In genomic region chr5:168382421-168382820, GRCh38 we compare ENCODE assay signal across 22 cellular contexts.
"Had no signal": no experiment of that assay in that cellular context is flagged by ENCODE, and none has a peak within 500 bp of the region (broad histone marks: within the 10 kb centered on the region; RNA-seq: fewer than 3 reads in every experiment).

No MANE protein-coding gene starts in this region.

- H3K4me1 Mint-ChIP-seq: endodermal cell had no signal

- H3K4me1 ChIP-seq: foreskin keratinocyte, lower lobe of right lung had no signal

- H3K36me3 ChIP-seq: cardiac muscle cell, lower lobe of right lung, thyroid gland had no signal

- H3K9me3 Mint-ChIP-seq: activated naive CD4-positive, alpha-beta T cell treated with anti-CD3 and anti-CD28 coated beads, Interleukin-2, amount 50 U/mL, for 24 hours had no signal

- H3K27me3 ChIP-seq: cardiac muscle cell, dorsolateral prefrontal cortex, foreskin keratinocyte, thyroid gland had no signal

- H3K4me3 ChIP-seq: cardiac muscle cell, lower lobe of right lung, thyroid gland had no signal

- H3K27ac ChIP-seq: cardiac muscle cell, dorsolateral prefrontal cortex, epithelial cell of prostate, foreskin keratinocyte, lower lobe of right lung, thyroid gland had no signal

- H3K36me3 Mint-ChIP-seq: activated naive CD4-positive, alpha-beta T cell treated with anti-CD3 and anti-CD28 coated beads, Interleukin-2, amount 50 U/mL, for 24 hours had no signal

- DNase-seq: activated CD4-positive, alpha-beta T cell treated with anti-CD3 and anti-CD28 coated beads, Interleukin-2, amount 10 ng/mL, durations not matched to agents 24 days and 14 days; activated CD4-positive, CD25-positive, alpha-beta regulatory T cell; activated CD8-positive, alpha-beta T cell treated with anti-CD3 and anti-CD28 coated beads, Interleukin-2, amount 10 ng/mL, durations not matched to agents 7 days and 5 days; activated effector memory CD4-positive, alpha-beta T cell treated with anti-CD3 and anti-CD28 coated beads, Interleukin-2, amount 50 U/mL, for 16 hours; activated T-cell treated with anti-CD3 and anti-CD28 coated beads, Interleukin-2, amount 50 U/mL, for 48 hours; dorsolateral prefrontal cortex; endodermal cell; foreskin keratinocyte; hippocampal formation; islet precursor cell; left colon; lower lobe of right lung; posterior cingulate gyrus; retina; stimulated activated CD4-positive, alpha-beta T cell treated with anti-CD3 and anti-CD28 coated beads, Interleukin-2, amount 100 ng/mL, for 24 hours; stimulated activated naive CD4-positive, alpha-beta T cell treated with Interleukin-2 at 50 U/mL for 16 hours; T1000; thyroid gland had no signal

- H3K27me3 Mint-ChIP-seq: activated naive CD4-positive, alpha-beta T cell treated with anti-CD3 and anti-CD28 coated beads, Interleukin-2, amount 50 U/mL, for 24 hours had no signal

- H3K27ac Mint-ChIP-seq: activated CD4-positive, alpha-beta T cell treated with anti-CD3 and anti-CD28 coated beads, Interleukin-2, amount 10 ng/mL, durations not matched to agents 24 days and 14 days; activated naive CD4-positive, alpha-beta T cell treated with anti-CD3 and anti-CD28 coated beads, Interleukin-2, amount 50 U/mL, for 24 hours; endodermal cell; nephron had no signal

- H3K4me3 Mint-ChIP-seq: activated CD4-positive, alpha-beta T cell treated with anti-CD3 and anti-CD28 coated beads, Interleukin-2, amount 10 ng/mL, durations not matched to agents 24 days and 14 days; activated CD8-positive, alpha-beta T cell treated with anti-CD3 and anti-CD28 coated beads, Interleukin-2, amount 10 ng/mL, durations not matched to agents 7 days and 5 days; activated naive CD4-positive, alpha-beta T cell treated with anti-CD3 and anti-CD28 coated beads, Interleukin-2, amount 50 U/mL, for 24 hours; endodermal cell; nephron had no signal

- H3K9me3 ChIP-seq: lower lobe of right lung, thyroid gland had no signal
